ENCODE assay signal across 1 cellular context in the genomic region with DNA sequence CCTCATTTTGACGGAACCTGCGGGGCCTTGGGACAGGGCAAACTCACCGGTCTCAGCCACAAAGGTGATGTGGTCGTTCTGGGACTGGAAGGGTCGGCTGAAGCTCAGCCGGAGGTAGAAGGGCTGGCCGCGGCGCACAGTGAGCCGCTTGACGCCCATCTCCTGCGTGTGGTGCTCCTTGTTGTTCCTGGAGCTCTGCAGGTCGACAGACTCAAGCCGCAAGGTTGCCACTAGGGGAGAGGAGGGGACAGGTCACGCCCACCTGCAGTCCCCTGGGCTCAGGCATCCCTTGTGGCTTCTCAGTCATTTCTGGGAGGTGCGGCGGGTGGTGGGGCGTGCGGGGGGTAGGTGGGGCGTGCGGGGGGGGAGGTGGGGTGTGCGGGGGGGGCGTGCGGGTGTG.
TF ChIP-seq lines count a peak whose summit lies in the region.

No MANE protein-coding gene starts in this region.

TF ChIP-seq in H1, 55 proteins besides CTCF, POLR2A, EP300 and RAD21:
- TF ChIP-seq POLR2AphosphoS5 (IDR thresholded peaks at IDR 0.05; ENCODE audit: low read depth, low read length) (peak; percentile 30; the same call in 1 of the 2 replicates), CHD7 (IDR thresholded peaks at IDR 0.05; ENCODE audit: insufficient replicate concordance, low read length) (no peak), SIN3A (conservative IDR thresholded peaks at IDR 0.05 in 1 of 2, IDR thresholded peaks at IDR 0.05 in 1 of 2; ENCODE audit: low read depth in 1 of 2, low read length in 2 of 2) (no peak), RXRA (IDR thresholded peaks at IDR 0.05; ENCODE audit: insufficient read depth, low read depth, low read length) (no peak), TBP (IDR thresholded peaks at IDR 0.05; ENCODE audit: low read depth, low read length) (peak; percentile 88), TAF1 (IDR thresholded peaks at IDR 0.05; ENCODE audit: low read depth, low read length) (0 out of 2 replicates have a peak, but pooled peaks have one; percentile 43), NANOG (IDR thresholded peaks at IDR 0.05; ENCODE audit: insufficient read depth, low read depth, low read length, poor library complexity, severe bottlenecking) (no peak), POU5F1 (IDR thresholded peaks at IDR 0.05; ENCODE audit: low read depth, low read length) (no peak), KDM4A (IDR thresholded peaks at IDR 0.05; ENCODE audit: low read depth, low read length, severe bottlenecking) (peak; percentile 48), CREB1 (IDR thresholded peaks at IDR 0.05) (0 out of 2 replicates have a peak, but pooled peaks have one; percentile 21)
- TF ChIP-seq, protein P1, sequence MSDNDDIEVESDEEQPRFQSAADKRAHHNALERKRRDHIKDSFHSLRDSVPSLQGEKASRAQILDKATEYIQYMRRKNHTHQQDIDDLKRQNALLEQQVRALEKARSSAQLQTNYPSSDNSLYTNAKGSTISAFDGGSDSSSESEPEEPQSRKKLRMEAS (IDR thresholded peaks at IDR 0.05), result peak; percentile 46; the same call in 1 of the 2 replicates
